8 cellular contexts compared by ENCODE assay signal in the genomic region with DNA sequence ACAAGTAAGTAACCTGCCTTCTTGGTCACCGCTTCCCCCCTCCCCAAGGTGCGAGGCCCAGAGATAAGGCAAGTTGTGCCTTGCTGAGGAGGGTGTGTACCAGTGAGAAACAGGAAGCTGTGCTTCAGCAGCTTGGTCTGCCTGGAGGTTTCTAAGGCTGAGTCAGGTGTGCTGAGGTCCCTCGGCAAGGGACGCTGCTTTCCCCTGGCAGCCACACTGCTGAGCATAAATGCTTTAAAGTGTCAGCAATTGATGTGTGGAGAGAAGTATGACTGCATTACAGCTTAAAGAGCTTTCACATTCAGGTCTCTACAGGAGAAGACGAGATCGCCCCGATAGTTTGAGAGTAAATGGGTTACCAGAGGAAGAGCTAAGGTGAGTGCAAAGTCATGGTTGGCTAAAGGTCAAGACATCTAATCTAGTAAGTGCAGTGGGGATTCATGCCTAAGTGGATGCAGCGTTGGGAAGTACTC.
A peak's percentile ranks its signal among the peaks of the same experiment; 100 is the strongest.
DNase-seq lines count a peak whose midpoint lies in the region; ATAC-seq and TF ChIP-seq lines count a peak whose summit lies in the region.

No MANE protein-coding gene starts in this region.

- H3K4ac ChIP-seq in mesendoderm (ENCODE audit: low read depth, low read length), result no peak overlapping the region

- H3K27me3 Mint-ChIP-seq in GM23338 (ENCODE audit: insufficient read depth, low read depth, poor library complexity), result peaks cover 7% of the 10 kb centered on the region
- no peaks in the 10 kb centered on the region for H3K27me3 Mint-ChIP-seq in stimulated activated naive B cell treated with anti-CD40 and anti-IgM and Interleukin-4, amounts not matched to agents 10 μg/mL and 1 μg/mL and 100 μg/mL, for 72 hours

- no peaks in the 10 kb centered on the region; the same call in none of the 2 replicates for H3K79me2 ChIP-seq in GM23338 (replicated peaks; ENCODE audit: insufficient read depth)
- H3K79me2 ChIP-seq in mesendoderm (ENCODE audit: control insufficient read depth, insufficient read depth, low read length), result peaks cover 11% of the 10 kb centered on the region

- H2BK120ac ChIP-seq in mesendoderm (ENCODE audit: low read depth, low read length), result no peak overlapping the region

- H2AK5ac ChIP-seq in mesendoderm (ENCODE audit: low read length), result peak overlapping the region; percentile 51

- H3K27me3 ChIP-seq in GM23338 (ENCODE audit: insufficient read depth) (no peaks in the 10 kb centered on the region), breast epithelium (no peaks in the 10 kb centered on the region), mesendoderm (ENCODE audit: insufficient read depth, low read length, poor library complexity) (no peaks in the 10 kb centered on the region)

- H3K56ac ChIP-seq in mesendoderm (ENCODE audit: low read length), result peak overlapping the region; percentile 90

- H4K8ac ChIP-seq in mesendoderm (ENCODE audit: low read depth, low read length), result no peak overlapping the region

- peak overlapping the region; percentile 21 for H3K27ac ChIP-seq in GM23338 (ENCODE audit: low read depth)
- H3K27ac ChIP-seq in breast epithelium, result peak overlapping the region; percentile 78 to 80
- peak overlapping the region; percentile 93 for H3K27ac ChIP-seq in mesendoderm (ENCODE audit: low read depth, low read length)

- no peaks in the 10 kb centered on the region for H3K9me3 Mint-ChIP-seq in GM23338
- H3K9me3 Mint-ChIP-seq in stimulated activated naive B cell treated with anti-CD40 and anti-IgM and Interleukin-4, amounts not matched to agents 10 μg/mL and 1 μg/mL and 100 μg/mL, for 72 hours, result no peaks in the 10 kb centered on the region

- no peaks in the 10 kb centered on the region for H3K9me3 ChIP-seq in breast epithelium

- H3K4me2 ChIP-seq in GM23338, result peak overlapping the region; percentile 59
- peak overlapping the region; percentile 97 for H3K4me2 ChIP-seq in mesendoderm (ENCODE audit: low read length)

- H3K9me2 ChIP-seq in GM23338 (ENCODE audit: insufficient read depth), result no peaks in the 10 kb centered on the region

- no peaks in the 10 kb centered on the region for H3K36me3 Mint-ChIP-seq in GM23338 (ENCODE audit: low read depth)
- H3K36me3 Mint-ChIP-seq in stimulated activated naive B cell treated with anti-CD40 and anti-IgM and Interleukin-4, amounts not matched to agents 10 μg/mL and 1 μg/mL and 100 μg/mL, for 72 hours, result peaks cover 3 to 4% of the 10 kb centered on the region in 2 donors

- H3K4me3 ChIP-seq in GM08714 (ENCODE audit: low read length) (peak overlapping the region; percentile 46), GM23338 (peak overlapping the region; percentile 9), breast epithelium (peak overlapping the region in 2 of 3 donors; percentile 7 to 39), mesendoderm (ENCODE audit: low read length) (peak overlapping the region; percentile 30)

- peak overlapping the region; percentile 95 for H3K27ac Mint-ChIP-seq in GM23338
- H3K27ac Mint-ChIP-seq in stimulated activated naive B cell treated with anti-CD40 and anti-IgM and Interleukin-4, amounts not matched to agents 10 μg/mL and 1 μg/mL and 100 μg/mL, for 72 hours, result peak overlapping the region; percentile 73

- DNase-seq in GM23338 (ENCODE audit: low spot score) (peak; percentile 70), LoVo (ENCODE audit: low spot score) (peak; percentile 22), UCSD-AML1 (lab: John Stamatoyannopoulos, UW; ENCODE audit: unreplicated experiment) (peak; percentile 28), breast epithelium (ENCODE audit: low spot score in 2 of 2) (peak in 1 of 2 donors; percentile 31), mesendoderm (peak; percentile 95), NCI-H446 (lab: John Stamatoyannopoulos, UW) (no peak)
- DNase-seq in stimulated activated naive B cell treated with anti-CD40 and anti-IgM and Interleukin-4, amounts not matched to agents 10 μg/mL and 1 μg/mL and 100 μg/mL, for 72 hours, result peak; percentile 62

- peak overlapping the region; percentile 75 for H3K4me3 Mint-ChIP-seq in GM23338
- peak overlapping the region; percentile 79 to 83 for H3K4me3 Mint-ChIP-seq in stimulated activated naive B cell treated with anti-CD40 and anti-IgM and Interleukin-4, amounts not matched to agents 10 μg/mL and 1 μg/mL and 100 μg/mL, for 72 hours

- no peak for TF ChIP-seq POLR2A in breast epithelium (IDR thresholded peaks at IDR 0.05)

- TF ChIP-seq CTCF in GM23338 (conservative IDR thresholded peaks at IDR 0.05; ENCODE audit: low read depth in 2 of 2), result no peak
- no peak for TF ChIP-seq CTCF in breast epithelium (IDR thresholded peaks at IDR 0.05)

- peaks cover 64% of the 10 kb centered on the region for H3K4me1 Mint-ChIP-seq in GM23338
- H3K4me1 Mint-ChIP-seq in stimulated activated naive B cell treated with anti-CD40 and anti-IgM and Interleukin-4, amounts not matched to agents 10 μg/mL and 1 μg/mL and 100 μg/mL, for 72 hours, result peaks cover 31 to 55% of the 10 kb centered on the region in 2 donors

- H4K5ac ChIP-seq in mesendoderm (ENCODE audit: low read length), result no peak overlapping the region

- no peaks in the 10 kb centered on the region for H3K36me3 ChIP-seq in GM23338 (ENCODE audit: insufficient read depth)
- no peaks in the 10 kb centered on the region for H3K36me3 ChIP-seq in breast epithelium
- H3K36me3 ChIP-seq in mesendoderm (ENCODE audit: control insufficient read depth, insufficient read depth, low read length), result no peaks in the 10 kb centered on the region

- peak overlapping the region; percentile 86 for H2BK5ac ChIP-seq in mesendoderm (ENCODE audit: low read length)

- peak; percentile 91 for ATAC-seq in GM23338
- ATAC-seq in stimulated activated naive B cell treated with anti-CD40 and anti-IgM and Interleukin-4, amounts not matched to agents 10 μg/mL and 1 μg/mL and 100 μg/mL, for 72 hours (replicated peaks), result peak; percentile 99 to 100

- H3K9ac ChIP-seq in mesendoderm (ENCODE audit: low read length), result peak overlapping the region; percentile 67

- peaks cover 36% of the 10 kb centered on the region for H3K4me1 ChIP-seq in GM23338 (ENCODE audit: insufficient read depth)
- H3K4me1 ChIP-seq in breast epithelium, result peaks cover 7 to 16% of the 10 kb centered on the region in 2 donors
- H3K4me1 ChIP-seq in mesendoderm (ENCODE audit: control insufficient read depth, low read depth, low read length), result peaks cover 7% of the 10 kb centered on the region

- no peak overlapping the region for H2AFZ ChIP-seq in GM23338

- H2BK15ac ChIP-seq in mesendoderm (replicated peaks; ENCODE audit: low read depth), result no peak overlapping the region

- no CpG with 5 or more reads among the region's 8 CpGs for WGBS in mesendoderm (ENCODE audit: extremely low coverage, insufficient coverage, low lambda C conversion rate)

- H3K79me1 ChIP-seq in mesendoderm (ENCODE audit: low read length), result peaks cover 7% of the 10 kb centered on the region

- peak overlapping the region; percentile 82 for H3K18ac ChIP-seq in mesendoderm (ENCODE audit: low read length)

- H3K23ac ChIP-seq in mesendoderm (ENCODE audit: low read length), result no peak overlapping the region

- H4K20me1 ChIP-seq in GM23338 (replicated peaks; ENCODE audit: insufficient read depth), result 0 out of 2 replicates have a peak, but pooled peaks cover 2% of the 10 kb centered on the region

- no peaks in the 10 kb centered on the region for H3F3A ChIP-seq in GM23338 (replicated peaks; ENCODE audit: low read depth)

- intact Hi-C loops in breast epithelium (cut with DNase I; ENCODE audit: low total_unique reads), result no loop called here

TF ChIP-seq in GM23338, 12 proteins besides CTCF, POLR2A, EP300 and RAD21:
- no peak for TF ChIP-seq STAT1 (IDR thresholded peaks at IDR 0.05; ENCODE audit: unreplicated experiment)
- no peak for TF ChIP-seq JUNB (IDR thresholded peaks at IDR 0.05; ENCODE audit: unreplicated experiment)
- TF ChIP-seq, protein P1, sequence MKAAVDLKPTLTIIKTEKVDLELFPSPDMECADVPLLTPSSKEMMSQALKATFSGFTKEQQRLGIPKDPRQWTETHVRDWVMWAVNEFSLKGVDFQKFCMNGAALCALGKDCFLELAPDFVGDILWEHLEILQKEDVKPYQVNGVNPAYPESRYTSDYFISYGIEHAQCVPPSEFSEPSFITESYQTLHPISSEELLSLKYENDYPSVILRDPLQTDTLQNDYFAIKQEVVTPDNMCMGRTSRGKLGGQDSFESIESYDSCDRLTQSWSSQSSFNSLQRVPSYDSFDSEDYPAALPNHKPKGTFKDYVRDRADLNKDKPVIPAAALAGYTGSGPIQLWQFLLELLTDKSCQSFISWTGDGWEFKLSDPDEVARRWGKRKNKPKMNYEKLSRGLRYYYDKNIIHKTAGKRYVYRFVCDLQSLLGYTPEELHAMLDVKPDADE (IDR thresholded peaks at IDR 0.05), result no peak
- no peak for TF ChIP-seq ZNF331 (CRISPR knock-in tag; IDR thresholded peaks at IDR 0.05; ENCODE audit: low read depth)
- no peak for TF ChIP-seq POLR2AphosphoS5 (IDR thresholded peaks at IDR 0.05; ENCODE audit: low read depth)
- TF ChIP-seq ZNF114 (CRISPR knock-in tag; IDR thresholded peaks at IDR 0.05), result no peak
- TF ChIP-seq EZH2phosphoT487 (IDR thresholded peaks at IDR 0.05; ENCODE audit: unreplicated experiment), result no peak
- TF ChIP-seq, protein P2, sequence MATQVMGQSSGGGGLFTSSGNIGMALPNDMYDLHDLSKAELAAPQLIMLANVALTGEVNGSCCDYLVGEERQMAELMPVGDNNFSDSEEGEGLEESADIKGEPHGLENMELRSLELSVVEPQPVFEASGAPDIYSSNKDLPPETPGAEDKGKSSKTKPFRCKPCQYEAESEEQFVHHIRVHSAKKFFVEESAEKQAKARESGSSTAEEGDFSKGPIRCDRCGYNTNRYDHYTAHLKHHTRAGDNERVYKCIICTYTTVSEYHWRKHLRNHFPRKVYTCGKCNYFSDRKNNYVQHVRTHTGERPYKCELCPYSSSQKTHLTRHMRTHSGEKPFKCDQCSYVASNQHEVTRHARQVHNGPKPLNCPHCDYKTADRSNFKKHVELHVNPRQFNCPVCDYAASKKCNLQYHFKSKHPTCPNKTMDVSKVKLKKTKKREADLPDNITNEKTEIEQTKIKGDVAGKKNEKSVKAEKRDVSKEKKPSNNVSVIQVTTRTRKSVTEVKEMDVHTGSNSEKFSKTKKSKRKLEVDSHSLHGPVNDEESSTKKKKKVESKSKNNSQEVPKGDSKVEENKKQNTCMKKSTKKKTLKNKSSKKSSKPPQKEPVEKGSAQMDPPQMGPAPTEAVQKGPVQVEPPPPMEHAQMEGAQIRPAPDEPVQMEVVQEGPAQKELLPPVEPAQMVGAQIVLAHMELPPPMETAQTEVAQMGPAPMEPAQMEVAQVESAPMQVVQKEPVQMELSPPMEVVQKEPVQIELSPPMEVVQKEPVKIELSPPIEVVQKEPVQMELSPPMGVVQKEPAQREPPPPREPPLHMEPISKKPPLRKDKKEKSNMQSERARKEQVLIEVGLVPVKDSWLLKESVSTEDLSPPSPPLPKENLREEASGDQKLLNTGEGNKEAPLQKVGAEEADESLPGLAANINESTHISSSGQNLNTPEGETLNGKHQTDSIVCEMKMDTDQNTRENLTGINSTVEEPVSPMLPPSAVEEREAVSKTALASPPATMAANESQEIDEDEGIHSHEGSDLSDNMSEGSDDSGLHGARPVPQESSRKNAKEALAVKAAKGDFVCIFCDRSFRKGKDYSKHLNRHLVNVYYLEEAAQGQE (IDR thresholded peaks at IDR 0.05; ENCODE audit: unreplicated experiment), result no peak
- no peak for TF ChIP-seq NANOG (IDR thresholded peaks at IDR 0.05; ENCODE audit: borderline replicate concordance)
- TF ChIP-seq CREB1 (CRISPR knock-in tag; IDR thresholded peaks at IDR 0.05; ENCODE audit: low read depth), result no peak

Comparison
In these comparisons a context has a peak if more than half of its experiments do, and no peak if none do; other contexts are left out.
1. DNase-seq: peak in GM23338 (single experiment), LoVo (single experiment), UCSD-AML1 (single experiment), mesendoderm (single experiment) and stimulated activated naive B cell treated with anti-CD40 and anti-IgM and Interleukin-4, amounts not matched to agents 10 μg/mL and 1 μg/mL and 100 μg/mL, for 72 hours (single experiment); none in NCI-H446 (0 of 2).
2. H3K27ac ChIP-seq: peak in every context shown above with its lines; median percentile 93 in mesendoderm; 79 in breast epithelium; 21 in GM23338.
3. Peak in every context shown above with its lines, with median percentiles within 50 percentile points of each other: H3K4me3 ChIP-seq.